Comparison of ENCODE assay signal across 16 cellular contexts in the genomic region with DNA sequence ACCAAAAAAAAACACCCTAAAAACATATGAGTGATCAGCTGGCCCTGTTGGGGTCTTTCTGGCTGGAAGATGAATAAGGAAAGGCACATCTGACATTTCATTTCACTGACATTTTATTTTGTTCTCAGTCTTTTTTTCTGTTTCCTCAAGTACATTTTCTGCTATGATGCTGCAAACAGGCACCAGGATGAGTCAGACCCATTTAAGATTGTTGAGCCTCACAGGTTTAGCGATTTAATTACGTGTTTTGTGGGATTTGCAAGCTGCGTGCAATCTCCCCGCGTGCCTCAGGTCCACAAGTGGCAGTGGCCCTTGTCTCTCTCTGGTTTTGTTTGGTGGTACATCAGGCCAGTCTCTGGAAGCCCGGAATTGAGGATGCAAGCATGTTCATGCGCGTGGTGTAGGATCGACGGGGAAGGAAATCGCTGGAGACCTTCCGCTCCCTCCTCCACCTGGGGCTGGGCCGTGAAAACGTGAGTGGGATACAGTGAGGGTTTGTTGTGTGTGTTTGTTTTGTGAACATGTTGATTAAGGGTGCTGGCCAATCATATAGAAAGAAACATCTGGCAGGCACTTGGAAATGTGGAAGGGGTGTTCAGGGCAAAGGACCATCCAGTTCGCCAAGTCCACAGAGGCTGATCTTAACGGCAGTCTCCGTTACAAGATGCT.
"Had no signal": no experiment of that assay in that cellular context is flagged by ENCODE, and none has a peak within 500 bp of the region (broad histone marks: within the 10 kb centered on the region; RNA-seq: fewer than 3 reads in every experiment).

No MANE protein-coding gene starts in this region.

- H3K36me3 ChIP-seq: pancreas, stomach, thoracic aorta had no signal

- H3K9me3 ChIP-seq: pancreas, stomach, thoracic aorta had no signal

- H3K4me3 ChIP-seq: pancreas, stomach, thoracic aorta had no signal

- H3K27ac ChIP-seq: epithelial cell of prostate, pancreas, stomach, thoracic aorta had no signal

- DNase-seq: activated CD4-positive, alpha-beta T cell treated with anti-CD3 and anti-CD28 coated beads for 1 hour; activated CD4-positive, alpha-beta T cell treated with anti-CD3 and anti-CD28 coated beads, Interleukin-2, amount 50 U/mL, for 48 hours; activated effector memory CD4-positive, alpha-beta T cell treated with anti-CD3 and anti-CD28 coated beads, Interleukin-2, amount 50 U/mL, for 16 hours; activated naive CD8-positive, alpha-beta T cell treated with anti-CD3 and anti-CD28 coated beads for 36 hours; activated T-cell treated with anti-CD3 and anti-CD28 coated beads, Interleukin-2, amount 50 U/mL, for 4 hours; cortex of kidney; effector CD8-positive, alpha-beta T cell; hippocampal formation; nephron progenitor cell; pancreas; stimulated activated CD4-positive, alpha-beta T cell treated with anti-CD3 and anti-CD28 coated beads, Interleukin-15, amount 100 ng/mL, for 24 hours; stimulated activated CD4-positive, alpha-beta T cell treated with anti-CD3 and anti-CD28 coated beads, Interleukin-4, amount 100 ng/mL, for 4 hours; stomach; T-helper 9 cell had no signal

- H3K27me3 ChIP-seq: pancreas, stomach had no signal

- ATAC-seq: activated T-cell treated with anti-CD3 and anti-CD28 coated beads, Interleukin-2, amount 50 U/mL, for 4 hours; pancreas had no signal
